In genomic region chr4:42302348-42302747, GRCh38 we compare ENCODE assay signal across 8 cellular contexts.
DNase-seq lines count a peak whose midpoint lies in the region; ATAC-seq and TF ChIP-seq lines count a peak whose summit lies in the region.

No MANE protein-coding gene starts in this region.

- no peak for ATAC-seq in HG03097 (IDR thresholded peaks at IDR 0.05; ENCODE audit: low FRiP score, unreplicated experiment)
- no peak for ATAC-seq in GM18505 (IDR thresholded peaks at IDR 0.05; ENCODE audit: unreplicated experiment)

- TF ChIP-seq POLR2A in NB4 (IDR thresholded peaks at IDR 0.05; ENCODE audit: extremely low read depth, insufficient read length), result no peak
- no peak for TF ChIP-seq POLR2A in GM18505 (IDR thresholded peaks at IDR 0.05; ENCODE audit: borderline replicate concordance, extremely low read depth, insufficient read depth, insufficient read length)

- H3K9me3 ChIP-seq in CD8-positive, alpha-beta memory T cell (ENCODE audit: low read length), result no peaks in the 10 kb centered on the region

- POLR2A ChIA-PET in CD8-positive, alpha-beta memory T cell (lab: Charles Lee), result no interaction called here

- H3K27ac ChIP-seq in CD8-positive, alpha-beta memory T cell (ENCODE audit: low read depth, low read length), result no peak overlapping the region

- peak; percentile 4 for DNase-seq in stimulated activated CD4-positive, alpha-beta T cell treated with anti-CD3 and anti-CD28 coated beads, Interleukin-15, amount 100 ng/mL, for 24 hours
- DNase-seq in stimulated activated CD4-positive, alpha-beta T cell treated with anti-CD3 and anti-CD28 coated beads, Interleukin-1b, Interleukin-23, amount 100 ng/mL, for 48 hours, result no peak
- peak; percentile 70 for DNase-seq in NB4 (ENCODE audit: low read depth)
- DNase-seq in ecto neural progenitor cell (ENCODE audit: low spot score), result peak; percentile 63
- DNase-seq in retina, result peak; percentile 32
- DNase-seq in CD8-positive, alpha-beta memory T cell, result no peak

- H3K27me3 Mint-ChIP-seq in CD8-positive, alpha-beta memory T cell, result peaks cover 15 to 28% of the 10 kb centered on the region in 2 donors

- H3K4me3 ChIP-seq in NB4 (ENCODE audit: low read depth, low read length), result no peak overlapping the region
- no peak overlapping the region for H3K4me3 ChIP-seq in CD8-positive, alpha-beta memory T cell (ENCODE audit: low read length)

- no peak overlapping the region for H3K27ac Mint-ChIP-seq in CD8-positive, alpha-beta memory T cell

- no peaks in the 10 kb centered on the region for H3K4me1 Mint-ChIP-seq in CD8-positive, alpha-beta memory T cell

- H3K9me3 Mint-ChIP-seq in CD8-positive, alpha-beta memory T cell, result peaks cover 0 to 2% (median 0%) of the 10 kb centered on the region in 5 donors

- CTCF ChIA-PET in CD8-positive, alpha-beta memory T cell (lab: Charles Lee), result no interaction called here

- H3K4me1 ChIP-seq in CD8-positive, alpha-beta memory T cell (ENCODE audit: insufficient read depth, low read length), result no peaks in the 10 kb centered on the region

- H3K27me3 ChIP-seq in CD8-positive, alpha-beta memory T cell (ENCODE audit: insufficient read depth, low read length, poor library complexity, severe bottlenecking), result no peaks in the 10 kb centered on the region

- H3K36me3 ChIP-seq in CD8-positive, alpha-beta memory T cell (ENCODE audit: insufficient read depth, low read length), result no peaks in the 10 kb centered on the region

- peak; percentile 50 for TF ChIP-seq CTCF in NB4 (IDR thresholded peaks at IDR 0.05; ENCODE audit: low read depth, low read length)

- H3K4me3 Mint-ChIP-seq in CD8-positive, alpha-beta memory T cell, result no peak overlapping the region

- H3K36me3 Mint-ChIP-seq in CD8-positive, alpha-beta memory T cell, result peaks cover 0 to 3% (median 0%) of the 10 kb centered on the region in 3 donors

Comparison
In these comparisons a context has a peak if more than half of its experiments do, and no peak if none do; other contexts are left out.
1. DNase-seq: peak in stimulated activated CD4-positive, alpha-beta T cell treated with anti-CD3 and anti-CD28 coated beads, Interleukin-15, amount 100 ng/mL, for 24 hours (single experiment), NB4 (single experiment), ecto neural progenitor cell (single experiment) and retina (single experiment); none in stimulated activated CD4-positive, alpha-beta T cell treated with anti-CD3 and anti-CD28 coated beads, Interleukin-1b, Interleukin-23, amount 100 ng/mL, for 48 hours (single experiment) and CD8-positive, alpha-beta memory T cell (0 of 5).